ENCODE assay signal across 2 cellular contexts in the genomic region with DNA sequence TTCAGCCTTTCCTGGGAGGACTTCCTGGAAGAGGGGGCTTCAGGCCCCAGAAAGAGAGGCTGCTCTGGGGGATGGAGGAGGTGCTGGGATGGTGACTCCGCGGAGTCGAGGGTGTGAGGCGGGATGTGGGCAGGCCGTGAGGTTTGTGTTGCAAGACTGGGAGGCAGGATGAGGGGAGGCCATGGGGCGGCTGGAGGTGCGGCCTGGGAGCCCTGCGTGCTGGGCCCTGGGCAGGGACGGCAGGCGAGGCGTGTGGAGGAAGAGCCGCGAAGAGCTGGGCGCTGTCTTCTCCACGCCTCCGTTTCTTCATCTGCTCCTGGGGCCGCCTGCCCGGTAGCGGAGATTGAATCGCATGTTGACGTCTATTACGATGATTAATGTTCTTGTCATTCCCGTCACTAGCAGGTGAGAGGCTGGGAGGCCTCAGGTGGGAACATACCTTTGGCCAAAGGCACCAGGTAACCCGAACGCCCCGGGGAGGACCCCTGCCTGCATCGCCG.
TF ChIP-seq lines count a peak whose summit lies in the region.

No MANE protein-coding gene starts in this region.

TF ChIP-seq in IMR-90, 13 proteins besides CTCF, POLR2A, EP300 and RAD21:
- no peak for TF ChIP-seq MAFK (IDR thresholded peaks at IDR 0.05; ENCODE audit: low read depth, low read length)
- TF ChIP-seq RCOR1 (IDR thresholded peaks at IDR 0.05; ENCODE audit: insufficient replicate concordance, low read length), result no peak
- peak; percentile 90 for TF ChIP-seq CEBPB (IDR thresholded peaks at IDR 0.05; ENCODE audit: low read depth, low read length)
- no peak for TF ChIP-seq CHD1 (IDR thresholded peaks at IDR 0.05; ENCODE audit: low read depth, low read length)
- TF ChIP-seq RFX5 (IDR thresholded peaks at IDR 0.05; ENCODE audit: low read depth, low read length), result no peak
- TF ChIP-seq, protein P1, sequence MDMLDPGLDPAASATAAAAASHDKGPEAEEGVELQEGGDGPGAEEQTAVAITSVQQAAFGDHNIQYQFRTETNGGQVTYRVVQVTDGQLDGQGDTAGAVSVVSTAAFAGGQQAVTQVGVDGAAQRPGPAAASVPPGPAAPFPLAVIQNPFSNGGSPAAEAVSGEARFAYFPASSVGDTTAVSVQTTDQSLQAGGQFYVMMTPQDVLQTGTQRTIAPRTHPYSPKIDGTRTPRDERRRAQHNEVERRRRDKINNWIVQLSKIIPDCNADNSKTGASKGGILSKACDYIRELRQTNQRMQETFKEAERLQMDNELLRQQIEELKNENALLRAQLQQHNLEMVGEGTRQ (IDR thresholded peaks at IDR 0.05; ENCODE audit: low read depth, low read length), result no peak
- TF ChIP-seq MAZ (IDR thresholded peaks at IDR 0.05; ENCODE audit: borderline replicate concordance, low read depth, low read length), result no peak
- no peak for TF ChIP-seq NFE2L2 (IDR thresholded peaks at IDR 0.05; ENCODE audit: low read depth, low read length)
- TF ChIP-seq SMC3 (IDR thresholded peaks at IDR 0.05; ENCODE audit: low read depth, low read length), result no peak
- TF ChIP-seq BHLHE40 (IDR thresholded peaks at IDR 0.05; ENCODE audit: low read depth, low read length), result 0 out of 2 replicates have a peak, but pooled peaks have one; percentile 30

TF ChIP-seq in liver, 16 proteins besides CTCF, POLR2A, EP300 and RAD21:
- TF ChIP-seq SP1 (IDR thresholded peaks at IDR 0.05), result peak; percentile 11
- TF ChIP-seq TAF1 (conservative IDR thresholded peaks at IDR 0.05), result no peak
